Comparison of ENCODE assay signal across 10 cellular contexts in the genomic region with DNA sequence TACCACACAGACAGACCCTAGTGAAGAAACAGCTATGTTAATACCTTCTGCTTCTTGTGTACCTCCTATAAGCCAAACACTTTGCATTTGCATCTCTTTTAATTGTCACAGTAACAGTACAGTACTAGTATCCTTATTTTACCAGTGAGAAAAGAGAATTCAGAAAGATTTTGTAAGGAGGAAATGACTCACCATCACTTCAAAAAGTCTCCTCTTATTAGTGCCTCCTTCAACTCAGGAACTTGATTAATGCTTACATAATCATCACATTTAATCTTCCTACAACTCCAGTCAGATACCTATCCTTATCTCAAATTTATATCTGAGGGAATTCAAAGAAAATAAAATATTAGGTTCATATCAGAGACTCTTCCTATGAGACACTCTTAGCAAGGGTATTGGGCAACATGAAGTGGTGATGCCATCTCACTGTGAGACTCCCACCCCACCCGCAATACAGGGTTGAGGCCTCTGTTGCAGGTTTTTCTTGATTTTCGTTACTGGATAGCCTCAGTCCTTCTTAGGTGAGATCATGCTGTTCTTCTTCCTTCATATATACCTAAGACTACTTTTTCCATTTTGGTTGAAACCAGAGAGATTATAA. TPM values are rescaled to one million over a fixed set of nuclear protein-coding genes. Genes with fewer than 3 reads are reported as not detected.
DNase-seq lines count a peak whose midpoint lies in the region; ATAC-seq, FAIRE-seq and TF ChIP-seq lines count a peak whose summit lies in the region.
"Had no signal": no experiment of that assay in that cellular context is flagged by ENCODE, and none has a peak within 500 bp of the region (broad histone marks: within the 10 kb centered on the region; RNA-seq: fewer than 3 reads in every experiment).

No MANE protein-coding gene starts in this region.

- H3K27me3 ChIP-seq in heart right ventricle (no peaks in the 10 kb centered on the region), bronchial epithelial cell (ENCODE audit: control insufficient read depth, insufficient read depth, low read length) (no peaks in the 10 kb centered on the region)
- H3K27me3 ChIP-seq: pancreas had no signal

- no peak for FAIRE-seq in bronchial epithelial cell (lab: Jason Lieb, UNC)
- FAIRE-seq: pancreas had no signal

- no peak for TF ChIP-seq CTCF in heart right ventricle (IDR thresholded peaks at IDR 0.05)
- no peak for TF ChIP-seq CTCF in bronchial epithelial cell (IDR thresholded peaks at IDR 0.05; ENCODE audit: insufficient read depth, low read length, severe bottlenecking)

- no peaks in the 10 kb centered on the region for H3K9me3 ChIP-seq in heart right ventricle
- H3K9me3 ChIP-seq: pancreas had no signal

- peak overlapping the region in 1 of 6 donors; percentile 0 for H3K27ac Mint-ChIP-seq in immature natural killer cell
- H3K27ac Mint-ChIP-seq: dendritic cell treated with granulocyte-macrophage colony-stimulating factor and Interleukin-4, amounts not matched to agents 40 ng/mL and 50 ng/mL, for 4 days had no signal

- ATAC-seq in Right ventricle myocardium inferior (no peak), heart right ventricle (no peak), GM21367 (IDR thresholded peaks at IDR 0.05; ENCODE audit: unreplicated experiment) (no peak)
- ATAC-seq: pancreas had no signal

- H3K27me3 Mint-ChIP-seq in immature natural killer cell (ENCODE audit: low read depth in 3 of 3) = peaks cover 0 to 4% (median 0%) of the 10 kb centered on the region in 3 donors
- H3K27me3 Mint-ChIP-seq: dendritic cell treated with granulocyte-macrophage colony-stimulating factor and Interleukin-4, amounts not matched to agents 40 ng/mL and 50 ng/mL, for 4 days had no signal

- H3K36me3 ChIP-seq in heart right ventricle = no peaks in the 10 kb centered on the region
- no peaks in the 10 kb centered on the region for H3K36me3 ChIP-seq in bronchial epithelial cell (ENCODE audit: control insufficient read depth, insufficient read depth, low read length)
- H3K36me3 ChIP-seq: pancreas had no signal

- H3K9me3 Mint-ChIP-seq in immature natural killer cell = no peaks in the 10 kb centered on the region
- H3K9me3 Mint-ChIP-seq: dendritic cell treated with granulocyte-macrophage colony-stimulating factor and Interleukin-4, amounts not matched to agents 40 ng/mL and 50 ng/mL, for 4 days had no signal

- peaks cover 35 to 45% of the 10 kb centered on the region in 2 donors for H3K4me1 Mint-ChIP-seq in immature natural killer cell

- H3K36me3 Mint-ChIP-seq in immature natural killer cell = no peaks in the 10 kb centered on the region

- H3K4me1 ChIP-seq in heart right ventricle = peaks cover 0 to 28% (median 0%) of the 10 kb centered on the region in 9 donors
- H3K4me1 ChIP-seq: pancreas had no signal

- H3K27ac ChIP-seq in heart right ventricle = no peak overlapping the region
- H3K27ac ChIP-seq: pancreas had no signal

- 82 to 96% methylated on average over 2 of the region's 2 CpGs for WGBS in heart right ventricle, 2 donors

- intact Hi-C loops in Right ventricle myocardium inferior (cut with DNase I) = no loop called here
- intact Hi-C loops in heart right ventricle (cut with DNase I) = no loop called here

- H3K4me3 ChIP-seq in heart right ventricle = no peak overlapping the region
- H3K4me3 ChIP-seq in bronchial epithelial cell (ENCODE audit: low read depth, low read length) = no peak overlapping the region
- H3K4me3 ChIP-seq: pancreas had no signal

- peak overlapping the region in 1 of 5 donors; percentile 8 for H3K4me3 Mint-ChIP-seq in immature natural killer cell
- H3K4me3 Mint-ChIP-seq: dendritic cell treated with granulocyte-macrophage colony-stimulating factor and Interleukin-4, amounts not matched to agents 40 ng/mL and 50 ng/mL, for 4 days had no signal

- DNase-seq in Right ventricle myocardium inferior (ENCODE audit: missing footprints) (peak; percentile 22), heart right ventricle (no peak), NCI-H69 (lab: John Stamatoyannopoulos, UW) (peak; percentile 48), bronchial epithelial cell (ENCODE audit: low read depth) (peak; percentile 75), NCI-H1105 treated with DMSO at 0.1 percent for 48 hours (lab: John Stamatoyannopoulos, UW) (no peak), immature natural killer cell (no peak)
- DNase-seq in activated CD8-positive, alpha-beta memory T cell treated with anti-CD3 and anti-CD28 coated beads for 24 hours = no peak
- DNase-seq: pancreas had no signal

RNA-seq across cellular contexts. Expression of a gene that starts 26.1 kb away (rescaled TPM):
- total RNA-seq in Right ventricle myocardium inferior (34.3 TPM), heart right ventricle (100 to 1,000 TPM in 1 of 10 donors, 10 to 100 TPM in 7, 1 to 10 TPM in 2; 6.3 to 161 (median 12.4) TPM), bronchial epithelial cell (72.1 and 80.8 TPM in 2 replicates)
- polyA plus RNA-seq in heart right ventricle (10 to 100 TPM; 16.6 to 90.4 TPM), immature natural killer cell (100 to 1,000 TPM; 389 to 655 (median 558) TPM)

Comparison
In these comparisons a context has a peak if more than half of its experiments do, and no peak if none do; other contexts are left out.
1. DNase-seq: peak in Right ventricle myocardium inferior (single experiment), NCI-H69 (single experiment) and bronchial epithelial cell (single experiment); none in heart right ventricle (0 of 2), NCI-H1105 treated with DMSO at 0.1 percent for 48 hours (single experiment), immature natural killer cell (0 of 3) and activated CD8-positive, alpha-beta memory T cell treated with anti-CD3 and anti-CD28 coated beads for 24 hours (single experiment).